ENCODE assay signal across 1 cellular context in genomic region chr7:157431951-157432540, GRCh38.
TF ChIP-seq lines count a peak whose summit lies in the region.

No MANE protein-coding gene starts in this region.

TF ChIP-seq in HepG2, 621 proteins besides CTCF, POLR2A, EP300 and RAD21:
- TF ChIP-seq ZNF160 (CRISPR knock-in tag; IDR thresholded peaks at IDR 0.05): no peak
- no peak for TF ChIP-seq ZNF570 (CRISPR knock-in tag; IDR thresholded peaks at IDR 0.05; ENCODE audit: borderline replicate concordance)
- no peak for TF ChIP-seq ZNF232 (CRISPR knock-in tag; IDR thresholded peaks at IDR 0.05; ENCODE audit: borderline replicate concordance)
- no peak for TF ChIP-seq FLYWCH1 (CRISPR knock-in tag; IDR thresholded peaks at IDR 0.05)
- no peak for TF ChIP-seq ZC3H13 (CRISPR knock-in tag; IDR thresholded peaks at IDR 0.05)
- no peak for TF ChIP-seq ZNF619 (CRISPR knock-in tag; IDR thresholded peaks at IDR 0.05)
- TF ChIP-seq NFYC (CRISPR knock-in tag; IDR thresholded peaks at IDR 0.05): no peak
- TF ChIP-seq CENPT (CRISPR knock-in tag; IDR thresholded peaks at IDR 0.05; ENCODE audit: low read depth): no peak
- TF ChIP-seq MAFF (IDR thresholded peaks at IDR 0.05; ENCODE audit: low read depth, low read length): no peak
- no peak for TF ChIP-seq YEATS2 (CRISPR knock-in tag; IDR thresholded peaks at IDR 0.05; ENCODE audit: borderline replicate concordance)
- no peak for TF ChIP-seq NR2F1 (CRISPR knock-in tag; IDR thresholded peaks at IDR 0.05)
- TF ChIP-seq ZNF772 (CRISPR knock-in tag; IDR thresholded peaks at IDR 0.05): no peak
- TF ChIP-seq ZBTB46 (CRISPR knock-in tag; IDR thresholded peaks at IDR 0.05; ENCODE audit: borderline replicate concordance): no peak
